In the genomic region with DNA sequence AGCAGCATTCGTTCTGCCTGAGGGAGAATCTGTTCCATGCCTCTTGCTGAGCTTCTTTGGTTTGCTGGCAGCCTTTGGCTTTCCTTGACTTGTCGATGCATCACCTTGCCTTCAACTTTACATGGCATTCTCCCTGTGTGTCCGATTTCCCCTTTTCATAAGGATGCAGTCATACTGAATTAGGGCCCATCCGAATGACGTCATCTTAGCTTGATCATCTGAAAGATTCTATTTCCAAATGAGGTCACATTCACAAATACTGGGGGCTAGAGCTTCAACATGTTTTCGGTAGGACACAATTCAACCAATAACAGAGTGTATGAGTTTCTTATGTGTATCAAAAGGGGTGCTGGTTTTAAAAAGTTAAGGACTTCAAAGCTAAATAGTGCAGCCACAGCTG, we compare ENCODE assay signal across 26 cellular contexts.
"Had no signal": no experiment of that assay in that cellular context is flagged by ENCODE, and none has a peak within 500 bp of the region (broad histone marks: within the 10 kb centered on the region; RNA-seq: fewer than 3 reads in every experiment).

No MANE protein-coding gene starts in this region.

- ATAC-seq: effector memory CD8-positive, alpha-beta T cell; esophagus mucosa; gastrocnemius medialis; heart right ventricle; left cardiac atrium; left lung; left ventricle myocardium superior; lower lobe of right lung; mucosa of descending colon had no signal

- H3K4me3 ChIP-seq: colonic mucosa, esophagus squamous epithelium, gastrocnemius medialis, heart right ventricle, left lung, lower lobe of right lung, mucosa of descending colon had no signal

- DNase-seq: colonic mucosa; cortex of kidney; effector CD8-positive, alpha-beta T cell; effector memory CD8-positive, alpha-beta T cell; endodermal cell; erythroblast; esophagus squamous epithelium; foreskin fibroblast; foreskin melanocyte; gastrocnemius medialis; glutamatergic neuron; head of caudate nucleus; heart right ventricle; hippocampal formation; left cardiac atrium; left lung; left ventricle myocardium superior; lower lobe of right lung; mesenchymal stem cell; mucosa of descending colon had no signal

- H3K36me3 ChIP-seq: colonic mucosa, esophagus squamous epithelium, gastrocnemius medialis, heart right ventricle, left lung, lower lobe of right lung had no signal

- H3K9me3 Mint-ChIP-seq: dendritic cell treated with granulocyte-macrophage colony-stimulating factor and Interleukin-4, amounts not matched to agents 40 ng/mL and 50 ng/mL, for 4 days; effector memory CD8-positive, alpha-beta T cell; endodermal cell had no signal

- FAIRE-seq: islet of Langerhans, keratinocyte had no signal

- H3K4me1 ChIP-seq: colonic mucosa, gastrocnemius medialis, heart right ventricle, left lung, lower lobe of right lung had no signal

- H3K27me3 Mint-ChIP-seq: dendritic cell treated with granulocyte-macrophage colony-stimulating factor and Interleukin-4, amounts not matched to agents 40 ng/mL and 50 ng/mL, for 4 days; effector memory CD8-positive, alpha-beta T cell had no signal

- H3K27ac ChIP-seq: colonic mucosa, epithelial cell of prostate, esophagus squamous epithelium, gastrocnemius medialis, heart right ventricle, left lung, lower lobe of right lung had no signal

- H3K9me3 ChIP-seq: colonic mucosa, esophagus squamous epithelium, gastrocnemius medialis, heart right ventricle, left lung, lower lobe of right lung, mucosa of descending colon had no signal

- H3K27me3 ChIP-seq: colonic mucosa, esophagus squamous epithelium, gastrocnemius medialis, heart right ventricle, left lung had no signal

- H3K27ac Mint-ChIP-seq: dendritic cell treated with granulocyte-macrophage colony-stimulating factor and Interleukin-4, amounts not matched to agents 40 ng/mL and 50 ng/mL, for 4 days; effector memory CD8-positive, alpha-beta T cell; endodermal cell; mesothelial cell of epicardium had no signal

- H3K36me3 Mint-ChIP-seq: mesothelial cell of epicardium had no signal

- H3K4me3 Mint-ChIP-seq: dendritic cell treated with granulocyte-macrophage colony-stimulating factor and Interleukin-4, amounts not matched to agents 40 ng/mL and 50 ng/mL, for 4 days; effector memory CD8-positive, alpha-beta T cell; endodermal cell; mesothelial cell of epicardium had no signal
